Comparison of ENCODE assay signal across 2 cellular contexts in the genomic region with DNA sequence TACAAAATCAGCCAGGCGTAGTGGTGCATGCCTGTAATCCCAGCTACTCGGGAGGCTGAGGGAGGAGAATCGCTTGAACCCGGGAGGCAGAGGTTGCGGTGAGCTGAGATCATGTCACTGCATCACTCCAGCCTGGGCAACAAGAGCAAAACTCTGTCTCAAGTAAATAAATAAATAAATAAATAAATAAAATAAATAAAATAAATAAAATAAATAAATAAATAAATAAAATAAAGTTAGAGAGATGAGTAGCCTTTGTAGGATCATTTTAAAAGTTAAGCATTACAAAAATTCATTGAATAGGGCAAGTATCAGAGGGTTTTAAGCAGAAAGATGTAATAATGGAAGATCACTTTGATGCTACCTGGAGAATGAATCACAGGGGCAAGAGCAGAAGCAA. TPM values are rescaled to one million over a fixed set of nuclear protein-coding genes. Genes with fewer than 3 reads are reported as not detected.
"Had no signal": no experiment of that assay in that cellular context is flagged by ENCODE, and none has a peak within 500 bp of the region (broad histone marks: within the 10 kb centered on the region; RNA-seq: fewer than 3 reads in every experiment).

No MANE protein-coding gene starts in this region.

RNA-seq across cellular contexts. Expression of gene GRIK2, which starts 9.8 kb away (rescaled TPM):
- total RNA-seq: G401, GM12878 had no signal
